ENCODE assay signal across 11 cellular contexts in the genomic region with DNA sequence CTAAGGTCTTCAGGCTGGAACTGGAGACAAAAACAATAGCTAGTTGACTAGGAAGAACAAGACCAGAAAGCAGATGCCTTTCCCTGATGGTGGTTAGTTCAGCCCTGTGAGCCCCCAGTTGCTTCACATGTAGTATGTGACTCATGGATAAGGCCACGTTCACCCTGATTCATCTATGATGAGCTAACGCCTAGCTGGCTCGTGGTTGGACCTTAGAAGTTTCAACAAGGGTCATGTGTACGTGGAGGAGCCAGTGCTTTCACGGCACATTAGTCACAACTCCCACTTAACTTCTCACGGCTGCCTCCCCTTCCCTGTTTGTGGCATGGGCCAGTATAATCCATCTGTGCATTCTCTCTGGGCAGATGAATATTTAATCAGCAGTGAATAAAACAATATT. TPM values are rescaled to one million over a fixed set of nuclear protein-coding genes. Genes with fewer than 3 reads are reported as not detected.
DNase-seq lines count a peak whose midpoint lies in the region; ATAC-seq and TF ChIP-seq lines count a peak whose summit lies in the region.
"Had no signal": no experiment of that assay in that cellular context is flagged by ENCODE, and none has a peak within 500 bp of the region (broad histone marks: within the 10 kb centered on the region; RNA-seq: fewer than 3 reads in every experiment).

No MANE protein-coding gene starts in this region.

- ATAC-seq in activated T-helper 17 cell treated with anti-CD3 and anti-CD28 coated beads, Interleukin-2, amount 50 U/mL, for 72 hours (replicated peaks) = peak; percentile 81
- ATAC-seq in heart right ventricle (peak in 6 of 8 donors; percentile 44 to 96 (median 60)), GM21526 (IDR thresholded peaks at IDR 0.05; ENCODE audit: low FRiP score, unreplicated experiment) (no peak)

- peaks cover 0 to 22% (median 5%) of the 10 kb centered on the region in 9 donors for H3K4me1 ChIP-seq in heart right ventricle
- H3K4me1 ChIP-seq in spleen = no peaks in the 10 kb centered on the region
- H3K4me1 ChIP-seq in testis = no peaks in the 10 kb centered on the region

- H3K36me3 ChIP-seq in heart right ventricle (no peaks in the 10 kb centered on the region), spleen (no peaks in the 10 kb centered on the region), testis (ENCODE audit: low read depth, missing control alignments) (no peaks in the 10 kb centered on the region)

- 84 to 87% methylated on average over 6 of the region's 6 CpGs for WGBS in heart right ventricle, 2 donors
- 73 to 87% (median 83%) methylated on average over 6 of the region's 6 CpGs for WGBS in spleen, 5 donors
- 86 to 88% methylated on average over 6 of the region's 6 CpGs for WGBS in testis, 2 donors

- no peaks in the 10 kb centered on the region for H3K36me3 Mint-ChIP-seq in T-helper 2 cell treated with Interferon-gamma antibody and Interleukin-4, amounts not matched to agents 5 μg/mL and 100 μg/mL, for 36 hours (ENCODE audit: low read depth)
- no peaks in the 10 kb centered on the region for H3K36me3 Mint-ChIP-seq in activated T-helper 17 cell treated with anti-CD3 and anti-CD28 coated beads, Interleukin-2, amount 50 U/mL, for 72 hours (ENCODE audit: low read depth)

- H3K9me3 Mint-ChIP-seq in T-helper 2 cell treated with Interferon-gamma antibody and Interleukin-4, amounts not matched to agents 5 μg/mL and 100 μg/mL, for 36 hours = no peaks in the 10 kb centered on the region
- H3K9me3 Mint-ChIP-seq in activated T-helper 17 cell treated with anti-CD3 and anti-CD28 coated beads, Interleukin-2, amount 50 U/mL, for 72 hours = peaks cover 4% of the 10 kb centered on the region
- H3K9me3 Mint-ChIP-seq: endodermal cell had no signal

- H3K4me1 Mint-ChIP-seq in T-helper 2 cell treated with Interferon-gamma antibody and Interleukin-4, amounts not matched to agents 5 μg/mL and 100 μg/mL, for 36 hours (ENCODE audit: low read depth) = no peaks in the 10 kb centered on the region
- H3K4me1 Mint-ChIP-seq in activated T-helper 17 cell treated with anti-CD3 and anti-CD28 coated beads, Interleukin-2, amount 50 U/mL, for 72 hours = no peaks in the 10 kb centered on the region
- H3K4me1 Mint-ChIP-seq: endodermal cell had no signal

- peak; percentile 28 for DNase-seq in T-helper 2 cell treated with Interferon-gamma antibody and Interleukin-4, amounts not matched to agents 5 μg/mL and 100 μg/mL, for 36 hours (ENCODE audit: low spot score)
- DNase-seq in T-helper 2 cell (no peak), heart right ventricle (no peak), stromal cell of bone marrow (ENCODE audit: low read depth) (peak; percentile 99), spleen (no peak), testis (no peak)
- DNase-seq: endodermal cell, NCI-H524 treated with DMSO at 0.1 percent for 48 hours had no signal

- no peaks in the 10 kb centered on the region for H3K27me3 Mint-ChIP-seq in T-helper 2 cell treated with Interferon-gamma antibody and Interleukin-4, amounts not matched to agents 5 μg/mL and 100 μg/mL, for 36 hours (ENCODE audit: low read depth)
- H3K27me3 Mint-ChIP-seq in activated T-helper 17 cell treated with anti-CD3 and anti-CD28 coated beads, Interleukin-2, amount 50 U/mL, for 72 hours = peaks cover 16% of the 10 kb centered on the region

- H3K4me3 ChIP-seq in heart right ventricle = no peak overlapping the region
- H3K4me3 ChIP-seq in spleen = no peak overlapping the region
- H3K4me3 ChIP-seq in testis = no peak overlapping the region

- intact Hi-C loops in heart right ventricle (cut with DNase I) = no loop called here
- intact Hi-C loops in spleen (cut with DNase I; ENCODE audit: low total_unique reads) = no loop called here
- intact Hi-C loops in testis (cut with DNase I; ENCODE audit: low total_unique reads) = no loop called here

- H3K27ac ChIP-seq in heart right ventricle = peak overlapping the region in 5 of 10 donors; percentile 16 to 75 (median 40)
- H3K27ac ChIP-seq in spleen = no peak overlapping the region
- no peak overlapping the region for H3K27ac ChIP-seq in testis
- H3K27ac ChIP-seq: 22Rv1 had no signal

- TF ChIP-seq POLR2A in spleen (IDR thresholded peaks at IDR 0.05) (no peak), testis (IDR thresholded peaks at IDR 0.05) (no peak)

- H3K27ac Mint-ChIP-seq in T-helper 2 cell treated with Interferon-gamma antibody and Interleukin-4, amounts not matched to agents 5 μg/mL and 100 μg/mL, for 36 hours = no peak overlapping the region
- no peak overlapping the region for H3K27ac Mint-ChIP-seq in activated T-helper 17 cell treated with anti-CD3 and anti-CD28 coated beads, Interleukin-2, amount 50 U/mL, for 72 hours
- H3K27ac Mint-ChIP-seq: endodermal cell had no signal

- H3K9me3 ChIP-seq in heart right ventricle = no peaks in the 10 kb centered on the region
- H3K9me3 ChIP-seq in spleen = no peaks in the 10 kb centered on the region
- no peaks in the 10 kb centered on the region for H3K9me3 ChIP-seq in testis

- TF ChIP-seq CTCF in heart right ventricle (IDR thresholded peaks at IDR 0.05) (no peak), spleen (IDR thresholded peaks at IDR 0.05 in 8 of 11, conservative IDR thresholded peaks at IDR 0.05 in 3 of 11) (no peak), testis (IDR thresholded peaks at IDR 0.05) (no peak)

- no peak overlapping the region for H3K4me3 Mint-ChIP-seq in T-helper 2 cell treated with Interferon-gamma antibody and Interleukin-4, amounts not matched to agents 5 μg/mL and 100 μg/mL, for 36 hours
- no peak overlapping the region for H3K4me3 Mint-ChIP-seq in activated T-helper 17 cell treated with anti-CD3 and anti-CD28 coated beads, Interleukin-2, amount 50 U/mL, for 72 hours
- H3K4me3 Mint-ChIP-seq: endodermal cell had no signal

- H3K27me3 ChIP-seq in heart right ventricle (no peaks in the 10 kb centered on the region), spleen (replicated peaks in 1 of 7) (no peaks in the 10 kb centered on the region), testis (no peaks in the 10 kb centered on the region)

RNA-seq across cellular contexts. Expression of gene COL8A1, which starts 20.6 kb away (rescaled TPM):
- total RNA-seq in activated T-helper 17 cell treated with anti-CD3 and anti-CD28 coated beads, Interleukin-2, amount 50 U/mL, for 72 hours = under 1 TPM in 1 of 2 donors, not detected in 1; 0.09 TPM
- total RNA-seq in heart right ventricle (10 to 100 TPM in 9 of 10 donors, 1 to 10 TPM in 1; 7.5 to 32.2 (median 15.1) TPM), spleen (1 to 10 TPM in 6 of 7 donors, under 1 TPM in 1; 0.76 to 3.1 (median 1.7) TPM), testis (1 to 10 TPM; 1.1 to 1.3 TPM)
- polyA plus RNA-seq in heart right ventricle (1 to 10 TPM; 7.9 to 8.3 TPM), spleen (under 1 TPM; 0.22 to 0.61 (median 0.52) TPM), testis (ENCODE audit: insufficient read depth, low read depth, low replicate concordance) (11.5 TPM)

Comparison
In these comparisons a context has a peak if more than half of its experiments do, and no peak if none do; other contexts are left out.
1. DNase-seq: peak in T-helper 2 cell treated with Interferon-gamma antibody and Interleukin-4, amounts not matched to agents 5 μg/mL and 100 μg/mL, for 36 hours (single experiment) and stromal cell of bone marrow (single experiment); none in T-helper 2 cell (0 of 5), heart right ventricle (0 of 2), spleen (single experiment) and testis (single experiment).